In the genomic region with DNA sequence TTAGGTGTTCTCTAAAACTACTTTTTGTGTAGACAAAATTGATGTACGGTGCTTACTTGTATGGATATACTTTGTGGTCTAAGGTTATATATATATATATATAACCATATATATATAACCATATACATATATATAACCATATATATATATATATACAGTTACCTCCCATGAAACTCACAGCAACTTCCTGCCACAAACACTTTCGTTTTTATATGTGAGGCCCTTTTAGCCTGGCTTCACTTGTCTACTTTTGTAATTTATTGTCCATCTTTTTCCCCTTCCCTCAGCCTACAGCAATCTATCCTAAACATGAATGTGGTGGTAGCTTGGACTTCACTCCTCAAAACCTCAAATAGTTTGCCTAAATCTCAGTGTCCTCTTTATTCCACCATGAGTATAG, we compare ENCODE assay signal across 9 cellular contexts.
"Had no signal": no experiment of that assay in that cellular context is flagged by ENCODE, and none has a peak within 500 bp of the region (broad histone marks: within the 10 kb centered on the region; RNA-seq: fewer than 3 reads in every experiment).

No MANE protein-coding gene starts in this region.

- H3K9me3 ChIP-seq: HAP-1 had no signal

- H3K36me3 ChIP-seq: HAP-1 had no signal

- H3K4me1 ChIP-seq: HAP-1 had no signal

- DNase-seq: GM23248, GOT3, H7, HFFc6, IMR-90, KG1 had no signal

- H2AFZ ChIP-seq: GM23248 had no signal

- H3K27ac ChIP-seq: GM23248 had no signal

- H3K9ac ChIP-seq: GM23248 had no signal

- H3K4me3 ChIP-seq: GM23248, HAP-1, K562 had no signal

- ATAC-seq: HCT116, K562 had no signal
